8 cellular contexts compared by ENCODE assay signal in genomic region chr11:68373810-68374501, GRCh38.
DNase-seq lines count a peak whose midpoint lies in the region; TF ChIP-seq lines count a peak whose summit lies in the region.

No MANE protein-coding gene starts in this region.

- peak overlapping the region; percentile 63 for H3K4me3 Mint-ChIP-seq in osteocyte (ENCODE audit: unreplicated experiment)
- no peak overlapping the region for H3K4me3 Mint-ChIP-seq in activated CD4-positive, alpha-beta memory T cell treated with anti-CD3 and anti-CD28 coated beads for 36 hours

- POLR2A ChIA-PET in activated CD4-positive, alpha-beta memory T cell treated with anti-CD3 and anti-CD28 coated beads for 36 hours (lab: Charles Lee): no interaction called here
- POLR2A ChIA-PET in HEK293T (lab: Yijun Ruan, JAX): no interaction called here

- peak; percentile 79 for DNase-seq in BE2C
- peak in 1 of 3 donors; percentile 55 for DNase-seq in Peyer's patch
- DNase-seq in fibroblast of the aortic adventitia (ENCODE audit: low read depth): peak; percentile 23
- DNase-seq in osteocyte (ENCODE audit: extremely low spot score, unreplicated experiment): no peak
- DNase-seq in activated CD4-positive, alpha-beta memory T cell treated with anti-CD3 and anti-CD28 coated beads for 36 hours: no peak
- DNase-seq in NCI-H748 treated with DMSO at 0.1 percent for 48 hours (lab: John Stamatoyannopoulos, UW): no peak
- no peak for DNase-seq in HEK293T (ENCODE audit: extremely low spot score)
- no peak for DNase-seq in HCEC 1CT

- no peaks in the 10 kb centered on the region for H3K27me3 Mint-ChIP-seq in osteocyte (ENCODE audit: unreplicated experiment)
- peaks cover 3% of the 10 kb centered on the region for H3K27me3 Mint-ChIP-seq in activated CD4-positive, alpha-beta memory T cell treated with anti-CD3 and anti-CD28 coated beads for 36 hours

- peaks cover 23% of the 10 kb centered on the region for H3K36me3 Mint-ChIP-seq in osteocyte (ENCODE audit: unreplicated experiment)
- H3K36me3 Mint-ChIP-seq in activated CD4-positive, alpha-beta memory T cell treated with anti-CD3 and anti-CD28 coated beads for 36 hours: no peaks in the 10 kb centered on the region

- no peaks in the 10 kb centered on the region for H3K27me3 ChIP-seq in BE2C
- H3K27me3 ChIP-seq in Peyer's patch: no peaks in the 10 kb centered on the region

- peaks cover 57% of the 10 kb centered on the region for H3K4me1 ChIP-seq in BE2C
- H3K4me1 ChIP-seq in Peyer's patch: peaks cover 7 to 60% (median 15%) of the 10 kb centered on the region in 4 donors

- H3K4me1 Mint-ChIP-seq in osteocyte (ENCODE audit: unreplicated experiment): peaks cover 83% of the 10 kb centered on the region
- no peaks in the 10 kb centered on the region for H3K4me1 Mint-ChIP-seq in activated CD4-positive, alpha-beta memory T cell treated with anti-CD3 and anti-CD28 coated beads for 36 hours (ENCODE audit: low read depth)

- H3K27ac ChIP-seq in Peyer's patch: peak overlapping the region; percentile 53 to 83 (median 65)

- CTCF ChIA-PET in activated CD4-positive, alpha-beta memory T cell treated with anti-CD3 and anti-CD28 coated beads for 36 hours (lab: Charles Lee): interaction anchor here (1.7 kb wide), 1 partner anchor 116 kb away, joined by 4 read pairs; no protein-coding TSS in a partner anchor
- CTCF ChIA-PET in HEK293T (lab: Yijun Ruan, JAX): no interaction called here

- no peak for TF ChIP-seq POLR2A in Peyer's patch (IDR thresholded peaks at IDR 0.05)

- H3K4me3 ChIP-seq in BE2C (ENCODE audit: low read depth, low read length): peak overlapping the region; percentile 22
- H3K4me3 ChIP-seq in Peyer's patch: peak overlapping the region in 2 of 4 donors; percentile 14
- no peak overlapping the region for H3K4me3 ChIP-seq in fibroblast of the aortic adventitia (ENCODE audit: low read depth, low read length)

- H3K9me3 ChIP-seq in BE2C (no peaks in the 10 kb centered on the region), Peyer's patch (no peaks in the 10 kb centered on the region)

- H3K27ac Mint-ChIP-seq in osteocyte (ENCODE audit: unreplicated experiment): peak overlapping the region; percentile 99
- H3K27ac Mint-ChIP-seq in activated CD4-positive, alpha-beta memory T cell treated with anti-CD3 and anti-CD28 coated beads for 36 hours: no peak overlapping the region

- TF ChIP-seq CTCF in BE2C (IDR thresholded peaks at IDR 0.05; ENCODE audit: low read depth, low read length) (no peak), Peyer's patch (IDR thresholded peaks at IDR 0.05) (no peak), fibroblast of the aortic adventitia (IDR thresholded peaks at IDR 0.05; ENCODE audit: insufficient read depth, low read length) (no peak), osteocyte (IDR thresholded peaks at IDR 0.05) (no peak)

- H3K36me3 ChIP-seq in BE2C (peaks cover 4% of the 10 kb centered on the region; the same call in 1 of the 2 replicates), Peyer's patch (peaks cover 0 to 12% (median 0%) of the 10 kb centered on the region in 3 donors)

- intact Hi-C loops in activated CD4-positive, alpha-beta memory T cell treated with anti-CD3 and anti-CD28 coated beads for 36 hours (cut with micrococcal nuclease): no loop called here

- H3K9me3 Mint-ChIP-seq in osteocyte (ENCODE audit: unreplicated experiment): no peaks in the 10 kb centered on the region
- H3K9me3 Mint-ChIP-seq in activated CD4-positive, alpha-beta memory T cell treated with anti-CD3 and anti-CD28 coated beads for 36 hours: no peaks in the 10 kb centered on the region

TF ChIP-seq in HEK293T, 16 proteins besides CTCF, POLR2A, EP300 and RAD21:
- no peak for TF ChIP-seq ELF4 (IDR thresholded peaks at IDR 0.05)
- TF ChIP-seq SP1 (IDR thresholded peaks at IDR 0.05): no peak
- no peak for TF ChIP-seq FOXM1 (IDR thresholded peaks at IDR 0.05; ENCODE audit: borderline replicate concordance)
- no peak for TF ChIP-seq FOXA1 (IDR thresholded peaks at IDR 0.05)
- TF ChIP-seq CTBP1 (IDR thresholded peaks at IDR 0.05; ENCODE audit: borderline replicate concordance): no peak
- TF ChIP-seq HDGF (IDR thresholded peaks at IDR 0.05; ENCODE audit: borderline replicate concordance): no peak
- TF ChIP-seq ZNF384 (IDR thresholded peaks at IDR 0.05): no peak
- TF ChIP-seq TARDBP (IDR thresholded peaks at IDR 0.05): no peak
- no peak for TF ChIP-seq PKNOX1 (IDR thresholded peaks at IDR 0.05)
- TF ChIP-seq BHLHE40 (IDR thresholded peaks at IDR 0.05; ENCODE audit: borderline replicate concordance): no peak
- no peak for TF ChIP-seq NFRKB (IDR thresholded peaks at IDR 0.05)
- no peak for TF ChIP-seq FOXK2 (IDR thresholded peaks at IDR 0.05)
- TF ChIP-seq LEF1 (IDR thresholded peaks at IDR 0.05; ENCODE audit: borderline replicate concordance): no peak
- TF ChIP-seq ARNT (IDR thresholded peaks at IDR 0.05): no peak
- no peak for TF ChIP-seq SUZ12 (IDR thresholded peaks at IDR 0.05)
- TF ChIP-seq L3MBTL2 (conservative IDR thresholded peaks at IDR 0.05): no peak

Comparison
In these comparisons a context has a peak if more than half of its experiments do, and no peak if none do; other contexts are left out.
1. DNase-seq: peak in BE2C (single experiment) and fibroblast of the aortic adventitia (single experiment); none in osteocyte (single experiment), activated CD4-positive, alpha-beta memory T cell treated with anti-CD3 and anti-CD28 coated beads for 36 hours (single experiment), NCI-H748 treated with DMSO at 0.1 percent for 48 hours (single experiment), HEK293T (single experiment) and HCEC 1CT (single experiment).